ENCODE assay signal across 18 cellular contexts in genomic region chr2:189552334-189552990, GRCh38. TPM values are rescaled to one million over a fixed set of nuclear protein-coding genes. Genes with fewer than 3 reads are reported as not detected.
DNase-seq lines count a peak whose midpoint lies in the region; ATAC-seq, FAIRE-seq and TF ChIP-seq lines count a peak whose summit lies in the region.
"Had no signal": no experiment of that assay in that cellular context is flagged by ENCODE, and none has a peak within 500 bp of the region (broad histone marks: within the 10 kb centered on the region; RNA-seq: fewer than 3 reads in every experiment).

No MANE protein-coding gene starts in this region.

- no peaks in the 10 kb centered on the region for H3K27me3 Mint-ChIP-seq in MCF 10A (ENCODE audit: insufficient read depth, unreplicated experiment)
- H3K27me3 Mint-ChIP-seq: CD4-positive, alpha-beta memory T cell; progenitor cell of endocrine pancreas had no signal

- no peak for TF ChIP-seq CTCF in breast epithelium (IDR thresholded peaks at IDR 0.05)
- TF ChIP-seq CTCF in MCF 10A (IDR thresholded peaks at IDR 0.05; ENCODE audit: unreplicated experiment), result no peak
- no peak for TF ChIP-seq CTCF in left ventricle myocardium inferior (IDR thresholded peaks at IDR 0.05; ENCODE audit: borderline replicate concordance)
- no peak for TF ChIP-seq CTCF in pancreas (IDR thresholded peaks at IDR 0.05)

- H3K4me3 Mint-ChIP-seq in MCF 10A (ENCODE audit: unreplicated experiment), result no peak overlapping the region
- H3K4me3 Mint-ChIP-seq: CD4-positive, alpha-beta memory T cell had no signal

- H3K4me1 Mint-ChIP-seq in MCF 10A (ENCODE audit: insufficient read depth, unreplicated experiment), result peaks cover 13% of the 10 kb centered on the region

- H3K9me3 ChIP-seq in breast epithelium (no peaks in the 10 kb centered on the region), left ventricle myocardium inferior (replicated peaks) (no peaks in the 10 kb centered on the region), pancreas (no peaks in the 10 kb centered on the region)
- H3K9me3 ChIP-seq: MG63, SJCRH30 had no signal

- ATAC-seq in pancreas, result peak; percentile 67 to 74 (median 68)
- ATAC-seq in GM18505 (IDR thresholded peaks at IDR 0.05; ENCODE audit: unreplicated experiment), result no peak

- POLR2A ChIA-PET in MCF 10A (lab: Yijun Ruan, JAX), result interaction anchor here (0.7 to 1.0 kb wide), 4 partner anchors 25 to 210 kb away, joined by 3 read pairs; partner anchors contain the start of gene OSGEPL1

- H3K4me1 ChIP-seq in breast epithelium, result peaks cover 0 to 6% of the 10 kb centered on the region in 2 donors
- peaks cover 52% of the 10 kb centered on the region for H3K4me1 ChIP-seq in left ventricle myocardium inferior
- H3K4me1 ChIP-seq in pancreas, result peaks cover 17 to 31% (median 19%) of the 10 kb centered on the region in 3 donors

- no TSS peak for BruUV-seq in MCF 10A (replicated peaks; lab: Mats Ljungman, UMichigan)

- TF ChIP-seq POLR2A in breast epithelium (IDR thresholded peaks at IDR 0.05) (no peak), GM18505 (IDR thresholded peaks at IDR 0.05; ENCODE audit: borderline replicate concordance, extremely low read depth, insufficient read depth, insufficient read length) (no peak)

- H3K27ac Mint-ChIP-seq in MCF 10A (ENCODE audit: low read depth, unreplicated experiment), result no peak overlapping the region
- H3K27ac Mint-ChIP-seq: CD4-positive, alpha-beta memory T cell; progenitor cell of endocrine pancreas had no signal

- no peaks in the 10 kb centered on the region for H3K36me3 Mint-ChIP-seq in MCF 10A (ENCODE audit: insufficient read depth, unreplicated experiment)

- H3K36me3 ChIP-seq in breast epithelium (no peaks in the 10 kb centered on the region), left ventricle myocardium inferior (no peaks in the 10 kb centered on the region), pancreas (no peaks in the 10 kb centered on the region)
- H3K36me3 ChIP-seq: MG63, SJCRH30 had no signal

- no peak overlapping the region for H3K4me3 ChIP-seq in breast epithelium
- no peak overlapping the region for H3K4me3 ChIP-seq in left ventricle myocardium inferior
- no peak overlapping the region for H3K4me3 ChIP-seq in pancreas
- H3K4me3 ChIP-seq: MG63, SJCRH30 had no signal

- no peaks in the 10 kb centered on the region for H3K9me3 Mint-ChIP-seq in MCF 10A (ENCODE audit: unreplicated experiment)
- H3K9me3 Mint-ChIP-seq: CD4-positive, alpha-beta memory T cell had no signal

- 8 to 12% methylated on average over 6 of the region's 6 CpGs for WGBS in pancreas, 2 donors

- peak overlapping the region; percentile 59 for H3K27ac ChIP-seq in breast epithelium
- peak overlapping the region; percentile 69 for H3K27ac ChIP-seq in left ventricle myocardium inferior (replicated peaks)
- peak overlapping the region in 2 of 4 donors; percentile 61 to 68 for H3K27ac ChIP-seq in pancreas
- H3K27ac ChIP-seq: epithelial cell of prostate, SJCRH30 had no signal

- CTCF ChIA-PET in MCF 10A (lab: Yijun Ruan, JAX), result interaction anchor here (0.8 to 1.0 kb wide), 2 partner anchors 17 to 18 kb away, joined by 3 read pairs; no protein-coding TSS in a partner anchor

- FAIRE-seq in pancreas (lab: Jason Lieb, UNC), result no peak
- FAIRE-seq in frontal cortex (lab: Jason Lieb, UNC), result no peak
- FAIRE-seq: A204.1, HTR-8/SVneo had no signal

- intact Hi-C loops in breast epithelium (cut with DNase I; ENCODE audit: low total_unique reads) (no loop called here), MCF 10A (cut with micrococcal nuclease) (no loop called here), left ventricle myocardium inferior (cut with micrococcal nuclease) (no loop called here), pancreas (cut with DNase I) (no loop called here)

- DNase-seq in breast epithelium (ENCODE audit: low spot score in 2 of 2) (no peak), MCF 10A (ENCODE audit: unreplicated experiment) (no peak), left ventricle myocardium inferior (no peak), pancreas (no peak), germinal center (ENCODE audit: low spot score) (no peak), iPS-NIHi11 (ENCODE audit: low spot score) (no peak), frontal cortex (ENCODE audit: low spot score in 2 of 2) (no peak)
- DNase-seq: CD4-positive, alpha-beta memory T cell; central memory CD4-positive, alpha-beta T cell; MG63; NCI-H82; SJCRH30; stimulated activated CD4-positive, alpha-beta T cell treated with anti-CD3 and anti-CD28 coated beads, Interleukin-2, amount 100 ng/mL, for 48 hours had no signal

- H3K27me3 ChIP-seq in breast epithelium, result no peaks in the 10 kb centered on the region
- no peaks in the 10 kb centered on the region for H3K27me3 ChIP-seq in left ventricle myocardium inferior (ENCODE audit: low read depth)
- no peaks in the 10 kb centered on the region for H3K27me3 ChIP-seq in pancreas
- H3K27me3 ChIP-seq: MG63, SJCRH30 had no signal

RNA-seq across cellular contexts. Expression of gene SLC40A1, which starts 28.1 kb away (rescaled TPM):
- total RNA-seq in breast epithelium (100 to 1,000 TPM in 2 of 3 donors, 10 to 100 TPM in 1; 42.2 to 183 (median 162) TPM), MCF 10A (2022) (0.15 TPM in 1 of 2 replicates, not detected in the other), left ventricle myocardium inferior (44.0 TPM), pancreas (10 to 100 TPM; 31.4 to 65.8 (median 43.2) TPM), frontal cortex (45.2 TPM)
- 10 to 100 TPM; 14.0 to 26.8 TPM for polyA plus RNA-seq in pancreas

Comparison
In these comparisons a context has a peak if more than half of its experiments do, and no peak if none do; other contexts are left out.
1. RNA of gene SLC40A1, which starts 28.1 kb away (total RNA-seq): 42.2 to 183 TPM in breast epithelium, 45.2 TPM in frontal cortex (single experiment), 44.0 TPM in left ventricle myocardium inferior (single experiment) and 31.4 to 65.8 TPM in pancreas; 0.15 TPM in MCF 10A; every median in the first group is over 10 times any median in the second.